20 cellular contexts compared by ENCODE assay signal in the genomic region with DNA sequence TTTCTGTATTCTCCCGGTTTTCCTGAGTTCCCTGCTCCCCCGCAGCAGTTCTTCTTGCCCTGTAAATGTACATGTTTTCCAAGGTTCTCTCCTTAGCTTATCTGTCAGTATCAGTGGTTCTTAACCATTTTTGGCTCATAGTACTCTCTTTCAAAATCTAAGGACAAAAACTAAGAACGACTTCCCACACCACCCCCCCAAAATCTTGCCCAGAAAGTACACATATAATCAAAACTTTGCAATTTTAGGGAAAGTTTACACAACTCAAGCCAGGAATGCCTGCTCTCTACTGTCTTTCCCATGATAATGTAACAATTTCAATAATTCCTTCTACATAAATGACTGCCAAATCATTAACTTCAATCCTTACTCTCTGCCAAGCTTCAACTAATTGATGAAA.
"Had no signal": no experiment of that assay in that cellular context is flagged by ENCODE, and none has a peak within 500 bp of the region (broad histone marks: within the 10 kb centered on the region; RNA-seq: fewer than 3 reads in every experiment).

No MANE protein-coding gene starts in this region.

- H3K27ac ChIP-seq: gastroesophageal sphincter, upper lobe of right lung had no signal

- H3K9me3 Mint-ChIP-seq: activated CD8-positive, alpha-beta T cell treated with anti-CD3 and anti-CD28 coated beads for 36 hours; activated naive CD4-positive, alpha-beta T cell treated with anti-CD3 and anti-CD28 coated beads, Interleukin-2, amount 50 U/mL, for 24 hours; dendritic cell treated with granulocyte-macrophage colony-stimulating factor and Interleukin-4, amounts not matched to agents 40 ng/mL and 50 ng/mL, for 4 days; neural crest cell had no signal

- H3K27me3 ChIP-seq: gastroesophageal sphincter, upper lobe of right lung had no signal

- H3K9me3 ChIP-seq: gastroesophageal sphincter, upper lobe of right lung had no signal

- ATAC-seq: activated CD8-positive, alpha-beta memory T cell treated with anti-CD3 and anti-CD28 coated beads, Interleukin-2, amount 10 ng/mL, durations not matched to agents 7 days and 5 days; activated CD8-positive, alpha-beta T cell treated with anti-CD3 and anti-CD28 coated beads for 36 hours; gastroesophageal sphincter; left cardiac atrium; upper lobe of right lung had no signal

- H3K4me3 Mint-ChIP-seq: activated CD8-positive, alpha-beta memory T cell treated with anti-CD3 and anti-CD28 coated beads, Interleukin-2, amount 10 ng/mL, durations not matched to agents 7 days and 5 days; activated CD8-positive, alpha-beta T cell treated with anti-CD3 and anti-CD28 coated beads for 36 hours; activated naive CD4-positive, alpha-beta T cell treated with anti-CD3 and anti-CD28 coated beads, Interleukin-2, amount 50 U/mL, for 24 hours; dendritic cell treated with granulocyte-macrophage colony-stimulating factor and Interleukin-4, amounts not matched to agents 40 ng/mL and 50 ng/mL, for 4 days; memory B cell had no signal

- DNase-seq: activated CD4-positive, alpha-beta T cell treated with anti-CD3 and anti-CD28 coated beads for 4 hours; activated CD4-positive, CD25-positive, alpha-beta regulatory T cell; activated CD8-positive, alpha-beta memory T cell treated with anti-CD3 and anti-CD28 coated beads, Interleukin-2, amount 10 ng/mL, durations not matched to agents 7 days and 5 days; activated CD8-positive, alpha-beta T cell treated with anti-CD3 and anti-CD28 coated beads for 36 hours; activated gamma-delta T cell treated with Interleukin-2 at 50 U/mL for 16 hours; activated T-cell treated with anti-CD3 and anti-CD28 coated beads for 4 hours; anterior cingulate cortex; effector CD4-positive, alpha-beta T cell; head of caudate nucleus; islet precursor cell; left cardiac atrium; stimulated activated CD4-positive, alpha-beta T cell treated with anti-CD3 and anti-CD28 coated beads, Interleukin-2, amount 100 ng/mL, for 48 hours; stimulated activated CD8-positive, alpha-beta memory T cell treated with anti-CD3 and anti-CD28 coated beads, Interleukin-4, amount 100 ng/mL, for 48 hours; stimulated activated naive CD4-positive, alpha-beta T cell; upper lobe of right lung had no signal

- H3K27ac Mint-ChIP-seq: activated CD8-positive, alpha-beta T cell treated with anti-CD3 and anti-CD28 coated beads for 36 hours; dendritic cell treated with granulocyte-macrophage colony-stimulating factor and Interleukin-4, amounts not matched to agents 40 ng/mL and 50 ng/mL, for 4 days; memory B cell had no signal

- H3K36me3 Mint-ChIP-seq: memory B cell had no signal

- H3K4me3 ChIP-seq: gastroesophageal sphincter, upper lobe of right lung had no signal

- H3K27me3 Mint-ChIP-seq: activated CD8-positive, alpha-beta memory T cell treated with anti-CD3 and anti-CD28 coated beads, Interleukin-2, amount 10 ng/mL, durations not matched to agents 7 days and 5 days; activated CD8-positive, alpha-beta T cell treated with anti-CD3 and anti-CD28 coated beads for 36 hours; activated naive CD4-positive, alpha-beta T cell treated with anti-CD3 and anti-CD28 coated beads, Interleukin-2, amount 50 U/mL, for 24 hours had no signal
